14 cellular contexts compared by ENCODE assay signal in the genomic region with DNA sequence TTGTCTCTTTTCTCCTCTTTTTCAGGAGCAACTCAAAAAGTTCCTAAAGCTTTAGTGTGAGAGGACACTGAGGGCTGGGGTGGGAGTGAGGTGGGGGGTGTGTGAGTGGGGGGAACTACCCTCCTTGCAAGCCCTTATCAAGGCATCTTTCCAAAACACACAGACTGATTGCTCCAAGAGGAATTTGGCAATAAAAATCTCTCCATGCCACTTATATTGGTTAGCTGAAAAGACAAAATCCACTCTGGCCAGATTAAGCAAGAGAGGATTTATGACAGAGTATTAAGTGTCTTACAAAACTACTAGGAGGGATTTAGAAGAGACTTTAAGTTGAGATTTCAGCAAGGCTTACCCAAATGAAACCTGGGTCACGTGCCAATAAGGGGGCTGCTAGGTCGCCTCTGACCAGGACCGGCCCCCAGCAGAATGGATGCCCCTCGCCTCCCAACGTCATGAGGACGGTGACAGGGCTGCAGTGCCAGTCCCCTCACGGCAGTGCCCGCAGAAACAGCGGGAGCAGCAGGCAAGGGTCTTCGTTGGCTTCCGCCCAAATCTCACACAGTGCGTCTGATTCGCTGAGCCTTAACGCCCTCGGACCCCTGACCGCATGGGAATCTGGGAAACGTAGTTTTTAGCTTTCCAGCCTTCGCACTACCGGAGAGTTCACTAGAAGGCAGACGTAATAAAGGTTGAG. TPM values are rescaled to one million over a fixed set of nuclear protein-coding genes. Genes with fewer than 3 reads are reported as not detected.
A peak's percentile ranks its signal among the peaks of the same experiment; 100 is the strongest.
DNase-seq lines count a peak whose midpoint lies in the region; ATAC-seq and TF ChIP-seq lines count a peak whose summit lies in the region.
"Had no signal": no experiment of that assay in that cellular context is flagged by ENCODE, and none has a peak within 500 bp of the region (broad histone marks: within the 10 kb centered on the region; RNA-seq: fewer than 3 reads in every experiment).

No MANE protein-coding gene starts in this region.

- no peaks in the 10 kb centered on the region for H3K9me3 Mint-ChIP-seq in progenitor cell of endocrine pancreas (ENCODE audit: low read depth)
- H3K9me3 Mint-ChIP-seq: memory B cell had no signal

- H4K20me1 ChIP-seq in SK-N-SH (ENCODE audit: insufficient read depth), result no peaks in the 10 kb centered on the region

- no peak overlapping the region for H2AFZ ChIP-seq in SK-N-SH (ENCODE audit: low read depth)

- H3K4me3 ChIP-seq in SK-N-SH (ENCODE audit: low read depth in 2 of 2, low read length in 1 of 2), result peak overlapping the region in 1 of 2 experiments; percentile 44; a peak in 2 of 4 replicates
- H3K4me3 ChIP-seq: right lobe of liver had no signal

- H3K4me2 ChIP-seq in SK-N-SH, result 0 out of 2 replicates have a peak overlapping the region, but pooled peaks have one; percentile 19

- H3K4me3 Mint-ChIP-seq in progenitor cell of endocrine pancreas (ENCODE audit: low read depth), result peak overlapping the region; percentile 76
- H3K4me3 Mint-ChIP-seq: memory B cell had no signal

- H3K9me2 ChIP-seq in SK-N-SH, result no peaks in the 10 kb centered on the region

- WGBS in SK-N-SH (ENCODE audit: low lambda C conversion rate), result 47% methylated on average over 10 of the region's 20 CpGs

- no peak for ATAC-seq in GM21360 (IDR thresholded peaks at IDR 0.05; ENCODE audit: unreplicated experiment)
- no peak for ATAC-seq in GM21723 (IDR thresholded peaks at IDR 0.05; ENCODE audit: unreplicated experiment)
- ATAC-seq: right lobe of liver had no signal

- peaks cover 1% of the 10 kb centered on the region for H3K4me1 Mint-ChIP-seq in progenitor cell of endocrine pancreas (ENCODE audit: low read depth)

- no peaks in the 10 kb centered on the region for H3F3A ChIP-seq in SK-N-SH (replicated peaks; ENCODE audit: insufficient read depth)

- CTCF ChIA-PET in SK-N-SH (lab: Yijun Ruan, JAX), result interaction anchor here (0.6 to 3.9 kb wide), 5 partner anchors 11 to 325 kb away, joined by 3 to 23 read pairs (median 3); a partner anchor contains a TSS

- H3K36me3 Mint-ChIP-seq in progenitor cell of endocrine pancreas (ENCODE audit: insufficient read depth), result no peaks in the 10 kb centered on the region
- H3K36me3 Mint-ChIP-seq: memory B cell had no signal

- TF ChIP-seq EP300 in SK-N-SH (IDR thresholded peaks at IDR 0.05; ENCODE audit: borderline replicate concordance in 1 of 2, low read depth in 1 of 2, low read length in 1 of 2), result no peak

- TF ChIP-seq CTCF in SK-N-SH (IDR thresholded peaks at IDR 0.05) (no peak), progenitor cell of endocrine pancreas (IDR thresholded peaks at IDR 0.05; ENCODE audit: unreplicated experiment) (no peak)

- H3K27me3 ChIP-seq in SK-N-SH (ENCODE audit: insufficient read depth), result no peaks in the 10 kb centered on the region
- H3K27me3 ChIP-seq: right lobe of liver had no signal

- no peak for TF ChIP-seq RAD21 in SK-N-SH (IDR thresholded peaks at IDR 0.05; ENCODE audit: low read length)

- H3K9me3 ChIP-seq in SK-N-SH, result no peaks in the 10 kb centered on the region
- H3K9me3 ChIP-seq: right lobe of liver had no signal

- DNase-seq in ELF-1 (ENCODE audit: low read depth, low spot score) (peak; percentile 60), SK-N-SH (peak; percentile 81), iPS DF 4.7 (ENCODE audit: extremely low read depth, low spot score) (peak; percentile 62), progenitor cell of endocrine pancreas (ENCODE audit: low spot score, unreplicated experiment) (no peak), NCI-H345 treated with DMSO at 0.1 percent for 48 hours (lab: John Stamatoyannopoulos, UW; ENCODE audit: unreplicated experiment) (no peak), LoVo (ENCODE audit: low spot score) (no peak)
- DNase-seq: activated CD8-positive, alpha-beta memory T cell treated with anti-CD3 and anti-CD28 coated beads, Interleukin-2, amount 50 U/mL, for 48 hours; aorta; C1 segment of cervical spinal cord; NCI-H1105 treated with DMSO at 0.1 percent for 48 hours; right lobe of liver had no signal

- H3K9ac ChIP-seq in SK-N-SH, result no peak overlapping the region

- no peaks in the 10 kb centered on the region for H3K36me3 ChIP-seq in SK-N-SH (replicated peaks in 1 of 2; ENCODE audit: control insufficient read depth in 1 of 2, insufficient read depth in 2 of 2, low read length in 1 of 2)
- H3K36me3 ChIP-seq: right lobe of liver had no signal

- no peaks in the 10 kb centered on the region for H3K79me2 ChIP-seq in SK-N-SH (ENCODE audit: insufficient read depth)

- peaks cover 7% of the 10 kb centered on the region for H3K27me3 Mint-ChIP-seq in progenitor cell of endocrine pancreas
- H3K27me3 Mint-ChIP-seq: memory B cell had no signal

- peak overlapping the region in 1 of 2 experiments; percentile 23; a peak in 1 of 4 replicates for H3K27ac ChIP-seq in SK-N-SH (ENCODE audit: low read depth in 2 of 2, low read length in 1 of 2)
- H3K27ac ChIP-seq: right lobe of liver had no signal

- POLR2A ChIA-PET in SK-N-SH (lab: Yijun Ruan, JAX), result interaction anchor here (0.6 kb wide), 1 partner anchor 80 kb away, joined by 5 read pairs; a partner anchor contains a TSS

- H3K27ac Mint-ChIP-seq in progenitor cell of endocrine pancreas, result peak overlapping the region; percentile 38
- H3K27ac Mint-ChIP-seq: memory B cell had no signal

- H3K4me1 ChIP-seq in SK-N-SH (ENCODE audit: control insufficient read depth in 1 of 2, insufficient read depth in 2 of 2, low read depth in 1 of 2, low read length in 1 of 2), result peaks cover 0 to 4% of the 10 kb centered on the region in 2 experiments; a peak in 2 of 4 replicates
- H3K4me1 ChIP-seq: right lobe of liver had no signal

TF ChIP-seq in SK-N-SH, 30 proteins besides CTCF, POLR2A, EP300 and RAD21:
- TF ChIP-seq FOXJ3 (CRISPR knock-in tag; IDR thresholded peaks at IDR 0.05), result no peak
- TF ChIP-seq YY1 (IDR thresholded peaks at IDR 0.05; ENCODE audit: low read depth), result no peak
- peak; percentile 43; the same call in 1 of the 2 replicates for TF ChIP-seq MXI1 (IDR thresholded peaks at IDR 0.05; ENCODE audit: low read depth, low read length)
- TF ChIP-seq CHD2 (IDR thresholded peaks at IDR 0.05; ENCODE audit: low read length, partially characterized antibody), result peak; percentile 38
- no peak for TF ChIP-seq FOXM1 (IDR thresholded peaks at IDR 0.05; ENCODE audit: low read depth)
- no peak for TF ChIP-seq GATA2 (CRISPR knock-in tag; IDR thresholded peaks at IDR 0.05)

RNA-seq across cellular contexts. Expression of a gene that starts 22.1 kb away (rescaled TPM):
- 10.1 and 13.0 TPM in 2 replicates for polyA plus RNA-seq in SK-N-SH (2012; rRNA removed)
- 16.1 and 18.8 TPM in 2 replicates for polyA plus RNA-seq in SK-N-SH (2012; cell fraction: cytosol; rRNA removed)
- 10.4 and 16.2 TPM in 2 replicates for polyA plus RNA-seq in SK-N-SH (2012; cell fraction: nucleus; rRNA removed)
- 34.4 and 38.6 TPM in 2 replicates for total RNA-seq in progenitor cell of endocrine pancreas

RNA-seq across cellular contexts. Expression of a gene that starts 35.4 kb away (rescaled TPM):
- 0.05 and 0.10 TPM in 2 replicates for polyA plus RNA-seq in SK-N-SH (2012; rRNA removed)
- polyA plus RNA-seq in SK-N-SH (2012; cell fraction: cytosol; rRNA removed), result 0.07 and 0.08 TPM in 2 replicates
- polyA plus RNA-seq in SK-N-SH (2012; cell fraction: nucleus; rRNA removed), result 0.27 and 0.29 TPM in 2 replicates
- total RNA-seq in progenitor cell of endocrine pancreas, result 5.4 and 6.3 TPM in 2 replicates

Comparison
In these comparisons a context has a peak if more than half of its experiments do, and no peak if none do; other contexts are left out.
1. DNase-seq: peak in ELF-1 (single experiment), SK-N-SH (single experiment) and iPS DF 4.7 (single experiment); none in progenitor cell of endocrine pancreas (single experiment), NCI-H345 treated with DMSO at 0.1 percent for 48 hours (single experiment) and LoVo (single experiment).